In the genomic region with DNA sequence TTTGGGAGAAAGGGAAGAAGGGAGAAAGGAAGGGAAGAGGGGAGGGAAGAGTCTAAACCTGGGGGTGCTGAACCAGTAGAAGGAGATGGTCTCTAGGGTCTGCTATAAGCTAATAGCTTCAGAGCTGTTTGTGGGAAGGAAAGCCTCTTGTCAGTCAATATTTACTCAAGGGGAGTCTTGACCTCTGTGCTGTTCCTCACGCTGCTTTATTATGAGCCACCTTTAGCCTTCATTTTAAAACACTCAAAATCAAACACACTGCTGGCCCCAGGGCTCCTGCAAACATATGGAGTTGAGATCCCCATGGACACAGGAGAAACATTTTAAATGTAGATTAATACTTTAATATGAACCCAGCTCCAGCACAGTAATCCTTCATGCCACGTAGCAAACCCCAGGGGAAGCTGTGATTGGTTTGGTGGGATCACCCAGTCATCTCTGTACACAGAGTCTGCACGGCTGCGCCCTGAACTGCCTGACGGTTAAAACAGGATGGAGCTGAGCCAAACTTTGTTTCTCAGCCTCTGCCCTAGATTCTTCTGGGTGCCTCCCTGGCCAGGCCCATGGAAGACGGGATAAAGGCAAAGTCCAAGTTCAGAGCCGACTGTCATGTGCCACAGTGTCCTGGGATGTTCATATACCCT, we compare ENCODE assay signal across 1 cellular context.
A peak's percentile ranks its signal among the peaks of the same experiment; 100 is the strongest.
TF ChIP-seq lines count a peak whose summit lies in the region.

No MANE protein-coding gene starts in this region.

TF ChIP-seq in HepG2, 621 proteins besides CTCF, POLR2A, EP300 and RAD21 (continued from another document and continues in another):
- TF ChIP-seq GATA4 (IDR thresholded peaks at IDR 0.05; ENCODE audit: borderline replicate concordance, low read depth) (no peak), ZNF451 (CRISPR knock-in tag; IDR thresholded peaks at IDR 0.05) (no peak), TRIM24 (CRISPR knock-in tag; IDR thresholded peaks at IDR 0.05) (no peak), FOXA3 (CRISPR knock-in tag; IDR thresholded peaks at IDR 0.05) (peak; percentile 24; the same call in 1 of the 2 replicates), MIER2 (CRISPR knock-in tag; IDR thresholded peaks at IDR 0.05) (no peak), ZSCAN29 (CRISPR knock-in tag; conservative IDR thresholded peaks at IDR 0.05) (no peak), ZBTB10 (CRISPR knock-in tag; IDR thresholded peaks at IDR 0.05; ENCODE audit: borderline replicate concordance) (no peak), ELF3 (CRISPR knock-in tag; IDR thresholded peaks at IDR 0.05) (peak; percentile 38; the same call in 1 of the 2 replicates), REL (CRISPR knock-in tag; conservative IDR thresholded peaks at IDR 0.05) (no peak), MAZ (IDR thresholded peaks at IDR 0.05; ENCODE audit: borderline replicate concordance, low read depth, low read length) (no peak), MAZ (CRISPR knock-in tag; IDR thresholded peaks at IDR 0.05; ENCODE audit: low read depth) (no peak), CCDC6 (CRISPR knock-in tag; IDR thresholded peaks at IDR 0.05) (no peak), ZFP1 (CRISPR knock-in tag; IDR thresholded peaks at IDR 0.05) (no peak), PHF8 (CRISPR knock-in tag; IDR thresholded peaks at IDR 0.05) (no peak), ARID5B (CRISPR knock-in tag; IDR thresholded peaks at IDR 0.05) (peak; percentile 71), ZNF17 (CRISPR knock-in tag; IDR thresholded peaks at IDR 0.05) (no peak), FOXM1 (CRISPR knock-in tag; IDR thresholded peaks at IDR 0.05) (no peak), RXRA (CRISPR knock-in tag; IDR thresholded peaks at IDR 0.05) (peak; percentile 56; the same call in 1 of the 2 replicates), LCORL (IDR thresholded peaks at IDR 0.05) (no peak), LCORL (CRISPR knock-in tag; IDR thresholded peaks at IDR 0.05) (peak; percentile 69), PAXIP1 (CRISPR knock-in tag; conservative IDR thresholded peaks at IDR 0.05) (peak; percentile 68), TBX2 (CRISPR knock-in tag; IDR thresholded peaks at IDR 0.05; ENCODE audit: borderline replicate concordance) (no peak), SP1 (IDR thresholded peaks at IDR 0.05) (no peak), SP1 (CRISPR knock-in tag; IDR thresholded peaks at IDR 0.05) (no peak), ZC3H13 (CRISPR knock-in tag; IDR thresholded peaks at IDR 0.05) (no peak), MTA1 (CRISPR knock-in tag; IDR thresholded peaks at IDR 0.05; ENCODE audit: borderline replicate concordance) (no peak), HIVEP1 (CRISPR knock-in tag; IDR thresholded peaks at IDR 0.05) (no peak), JUNB (CRISPR knock-in tag; IDR thresholded peaks at IDR 0.05; ENCODE audit: borderline replicate concordance) (no peak), SKI (IDR thresholded peaks at IDR 0.05; ENCODE audit: partially characterized antibody) (peak; percentile 69), ZNF644 (CRISPR knock-in tag; IDR thresholded peaks at IDR 0.05; ENCODE audit: low read depth) (0 out of 2 replicates have a peak, but pooled peaks have one; percentile 23), ZNF24 (IDR thresholded peaks at IDR 0.05) (no peak), ZNF292 (CRISPR knock-in tag; IDR thresholded peaks at IDR 0.05; ENCODE audit: borderline replicate concordance, low read depth) (0 out of 2 replicates have a peak, but pooled peaks have one; percentile 41), ZBTB7B (CRISPR knock-in tag; IDR thresholded peaks at IDR 0.05) (no peak), ELF1 (CRISPR knock-in tag; IDR thresholded peaks at IDR 0.05) (no peak), MEIS1 (CRISPR knock-in tag; IDR thresholded peaks at IDR 0.05; ENCODE audit: borderline replicate concordance) (no peak), ZNF549 (CRISPR knock-in tag; IDR thresholded peaks at IDR 0.05) (no peak), SALL1 (CRISPR knock-in tag; IDR thresholded peaks at IDR 0.05) (peak; percentile 36; the same call in 1 of the 2 replicates), NPAS2 (CRISPR knock-in tag; IDR thresholded peaks at IDR 0.05; ENCODE audit: borderline replicate concordance) (no peak), ZNF678 (CRISPR knock-in tag; IDR thresholded peaks at IDR 0.05) (no peak), KLF16 (CRISPR knock-in tag; IDR thresholded peaks at IDR 0.05) (0 out of 4 replicates have a peak, but pooled peaks of 1 of the 2 experiments have one; percentile 28), NCOR1 (IDR thresholded peaks at IDR 0.05; ENCODE audit: borderline replicate concordance, low read length) (peak; percentile 43; the same call in 1 of the 2 replicates), NFYC (CRISPR knock-in tag; IDR thresholded peaks at IDR 0.05) (peak; percentile 47; the same call in 1 of the 2 replicates), ZNF468 (CRISPR knock-in tag; IDR thresholded peaks at IDR 0.05) (no peak)
- TF ChIP-seq, protein P1, sequence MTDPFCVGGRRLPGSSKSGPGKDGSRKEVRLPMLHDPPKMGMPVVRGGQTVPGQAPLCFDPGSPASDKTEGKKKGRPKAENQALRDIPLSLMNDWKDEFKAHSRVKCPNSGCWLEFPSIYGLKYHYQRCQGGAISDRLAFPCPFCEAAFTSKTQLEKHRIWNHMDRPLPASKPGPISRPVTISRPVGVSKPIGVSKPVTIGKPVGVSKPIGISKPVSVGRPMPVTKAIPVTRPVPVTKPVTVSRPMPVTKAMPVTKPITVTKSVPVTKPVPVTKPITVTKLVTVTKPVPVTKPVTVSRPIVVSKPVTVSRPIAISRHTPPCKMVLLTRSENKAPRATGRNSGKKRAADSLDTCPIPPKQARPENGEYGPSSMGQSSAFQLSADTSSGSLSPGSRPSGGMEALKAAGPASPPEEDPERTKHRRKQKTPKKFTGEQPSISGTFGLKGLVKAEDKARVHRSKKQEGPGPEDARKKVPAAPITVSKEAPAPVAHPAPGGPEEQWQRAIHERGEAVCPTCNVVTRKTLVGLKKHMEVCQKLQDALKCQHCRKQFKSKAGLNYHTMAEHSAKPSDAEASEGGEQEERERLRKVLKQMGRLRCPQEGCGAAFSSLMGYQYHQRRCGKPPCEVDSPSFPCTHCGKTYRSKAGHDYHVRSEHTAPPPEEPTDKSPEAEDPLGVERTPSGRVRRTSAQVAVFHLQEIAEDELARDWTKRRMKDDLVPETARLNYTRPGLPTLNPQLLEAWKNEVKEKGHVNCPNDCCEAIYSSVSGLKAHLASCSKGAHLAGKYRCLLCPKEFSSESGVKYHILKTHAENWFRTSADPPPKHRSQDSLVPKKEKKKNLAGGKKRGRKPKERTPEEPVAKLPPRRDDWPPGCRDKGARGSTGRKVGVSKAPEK (CRISPR knock-in tag; IDR thresholded peaks at IDR 0.05; ENCODE audit: borderline replicate concordance), result no peak
- TF ChIP-seq, protein P2, sequence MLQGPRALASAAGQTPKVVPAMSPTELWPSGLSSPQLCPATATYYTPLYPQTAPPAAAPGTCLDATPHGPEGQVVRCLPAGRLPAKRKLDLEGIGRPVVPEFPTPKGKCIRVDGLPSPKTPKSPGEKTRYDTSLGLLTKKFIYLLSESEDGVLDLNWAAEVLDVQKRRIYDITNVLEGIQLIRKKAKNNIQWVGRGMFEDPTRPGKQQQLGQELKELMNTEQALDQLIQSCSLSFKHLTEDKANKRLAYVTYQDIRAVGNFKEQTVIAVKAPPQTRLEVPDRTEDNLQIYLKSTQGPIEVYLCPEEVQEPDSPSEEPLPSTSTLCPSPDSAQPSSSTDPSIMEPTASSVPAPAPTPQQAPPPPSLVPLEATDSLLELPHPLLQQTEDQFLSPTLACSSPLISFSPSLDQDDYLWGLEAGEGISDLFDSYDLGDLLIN (CRISPR knock-in tag; IDR thresholded peaks at IDR 0.05; ENCODE audit: borderline replicate concordance), result no peak
- TF ChIP-seq, protein P3, sequence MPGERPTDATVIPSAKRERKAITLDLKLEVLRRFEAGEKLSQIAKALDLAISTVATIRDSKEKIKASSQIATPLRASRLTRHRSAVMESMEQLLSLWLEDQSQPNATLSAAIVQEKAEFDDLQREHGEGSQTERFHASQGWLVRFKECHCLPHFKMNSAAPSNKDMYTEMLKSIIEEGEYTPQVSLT (CRISPR knock-in tag; IDR thresholded peaks at IDR 0.05; ENCODE audit: borderline replicate concordance, low read depth), result no peak
- TF ChIP-seq, protein P4, sequence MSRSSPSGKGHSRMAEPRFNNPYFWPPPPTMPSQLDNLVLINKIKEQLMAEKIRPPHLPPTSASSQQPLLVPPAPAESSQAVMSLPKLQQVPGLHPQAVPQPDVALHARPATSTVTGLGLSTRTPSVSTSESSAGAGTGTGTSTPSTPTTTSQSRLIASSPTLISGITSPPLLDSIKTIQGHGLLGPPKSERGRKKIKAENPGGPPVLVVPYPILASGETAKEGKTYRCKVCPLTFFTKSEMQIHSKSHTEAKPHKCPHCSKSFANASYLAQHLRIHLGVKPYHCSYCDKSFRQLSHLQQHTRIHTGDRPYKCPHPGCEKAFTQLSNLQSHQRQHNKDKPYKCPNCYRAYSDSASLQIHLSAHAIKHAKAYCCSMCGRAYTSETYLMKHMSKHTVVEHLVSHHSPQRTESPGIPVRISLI (CRISPR knock-in tag; IDR thresholded peaks at IDR 0.05; ENCODE audit: borderline replicate concordance), result no peak
- TF ChIP-seq, protein P5, sequence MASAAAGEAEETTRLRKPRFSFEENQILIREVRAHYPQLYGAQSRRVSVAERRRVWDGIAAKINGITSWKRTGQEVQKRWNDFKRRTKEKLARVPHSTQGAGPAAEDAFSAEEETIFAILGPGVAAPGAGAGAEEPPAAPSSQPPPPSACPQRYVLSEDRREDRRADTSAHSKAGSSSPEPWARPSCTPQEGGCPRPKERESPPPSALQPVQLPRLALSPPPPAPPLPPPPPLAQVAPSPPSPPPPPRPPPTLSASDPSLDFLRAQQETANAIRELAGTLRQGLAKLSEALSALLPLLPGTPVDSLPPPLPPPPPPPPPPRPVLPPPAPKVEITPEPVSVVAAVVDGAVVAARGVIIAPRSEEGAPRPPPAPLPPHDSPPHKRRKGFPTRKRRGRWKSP (CRISPR knock-in tag; IDR thresholded peaks at IDR 0.05), result no peak
- TF ChIP-seq, protein P6, sequence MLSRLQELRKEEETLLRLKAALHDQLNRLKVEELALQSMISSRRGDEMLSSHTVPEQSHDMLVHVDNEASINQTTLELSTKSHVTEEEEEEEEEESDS (CRISPR knock-in tag; IDR thresholded peaks at IDR 0.05; ENCODE audit: borderline replicate concordance), result no peak
